In genomic region chr15:68506071-68506470, GRCh38 we compare ENCODE assay signal across 16 cellular contexts.
DNase-seq lines count a peak whose midpoint lies in the region; ATAC-seq and TF ChIP-seq lines count a peak whose summit lies in the region.
"Had no signal": no experiment of that assay in that cellular context is flagged by ENCODE, and none has a peak within 500 bp of the region (broad histone marks: within the 10 kb centered on the region; RNA-seq: fewer than 3 reads in every experiment).

No MANE protein-coding gene starts in this region.

- 94 to 95% methylated on average over 2 of the region's 2 CpGs for WGBS in lung, 2 donors

- H3K4me3 ChIP-seq in H7 (ENCODE audit: insufficient read depth, low read depth, low read length) (no peak overlapping the region), colonic mucosa (no peak overlapping the region), lung (no peak overlapping the region)
- H3K4me3 ChIP-seq: BLaER1 treated with 17β-estradiol and CSF1 and Interleukin-3, amounts not matched to agents 10 nM and 100 nM; HAP-1 had no signal

- no peak for ATAC-seq in lung (ENCODE audit: insufficient read depth, low FRiP score)
- ATAC-seq: CD8-positive, alpha-beta T cell; HepG2 had no signal

- no peaks in the 10 kb centered on the region for H3K36me3 ChIP-seq in H7 (replicated peaks; ENCODE audit: control insufficient read depth, insufficient read depth, low read length)
- H3K36me3 ChIP-seq in colonic mucosa = no peaks in the 10 kb centered on the region
- no peaks in the 10 kb centered on the region for H3K36me3 ChIP-seq in lung (ENCODE audit: control insufficient read depth in 2 of 2, insufficient read depth in 2 of 2, low read length in 2 of 2)
- H3K36me3 ChIP-seq: BLaER1 treated with 17β-estradiol and CSF1 and Interleukin-3, amounts not matched to agents 10 nM and 100 nM; HAP-1 had no signal

- no peaks in the 10 kb centered on the region for H3K27me3 Mint-ChIP-seq in osteocyte (ENCODE audit: unreplicated experiment)

- H3K4me1 Mint-ChIP-seq in osteocyte (ENCODE audit: unreplicated experiment) = peaks cover 32% of the 10 kb centered on the region
- H3K4me1 Mint-ChIP-seq: B cell had no signal

- H3K9me3 ChIP-seq in colonic mucosa (no peaks in the 10 kb centered on the region), lung (ENCODE audit: control insufficient read depth in 2 of 2, insufficient read depth in 1 of 2, low read length in 1 of 2) (peaks cover 0 to 2% of the 10 kb centered on the region in 2 donors)
- H3K9me3 ChIP-seq: BLaER1 treated with 17β-estradiol and CSF1 and Interleukin-3, amounts not matched to agents 10 nM and 100 nM; HAP-1 had no signal

- TF ChIP-seq CTCF in colonic mucosa (IDR thresholded peaks at IDR 0.05) = no peak
- TF ChIP-seq CTCF in lung (IDR thresholded peaks at IDR 0.05; ENCODE audit: control extremely low read depth, extremely low read depth) = no peak
- no peak for TF ChIP-seq CTCF in osteocyte (IDR thresholded peaks at IDR 0.05)

- H3K4me1 ChIP-seq in colonic mucosa (no peaks in the 10 kb centered on the region), lung (ENCODE audit: control insufficient read depth in 2 of 2, insufficient read depth in 2 of 2, low read length in 2 of 2) (no peaks in the 10 kb centered on the region)
- H3K4me1 ChIP-seq: HAP-1 had no signal

- DNase-seq in H7 (peak; percentile 20), colonic mucosa (peak; percentile 8), lung (ENCODE audit: low spot score) (peak; percentile 24), osteocyte (ENCODE audit: extremely low spot score, unreplicated experiment) (peak; percentile 57), iPS-NIHi11 (ENCODE audit: low spot score) (no peak), T-helper 1 cell (no peak), SKM-1 (lab: John Stamatoyannopoulos, UW; ENCODE audit: unreplicated experiment) (no peak)
- DNase-seq: Calu3; CD8-positive, alpha-beta T cell; DMS79 treated with DMSO at 0.1 percent for 48 hours; GF-D8; GOT3 had no signal

- no peak overlapping the region for H3K27ac Mint-ChIP-seq in osteocyte (ENCODE audit: unreplicated experiment)
- H3K27ac Mint-ChIP-seq: B cell; CD8-positive, alpha-beta T cell had no signal

- no peaks in the 10 kb centered on the region for H3K27me3 ChIP-seq in H7 (ENCODE audit: control insufficient read depth, insufficient read depth, low read length)
- H3K27me3 ChIP-seq in colonic mucosa = no peaks in the 10 kb centered on the region
- H3K27me3 ChIP-seq in lung (ENCODE audit: control insufficient read depth, insufficient read depth) = no peaks in the 10 kb centered on the region
- H3K27me3 ChIP-seq: BLaER1 treated with 17β-estradiol and CSF1 and Interleukin-3, amounts not matched to agents 10 nM and 100 nM had no signal

- H3K27ac ChIP-seq in colonic mucosa = no peak overlapping the region
- H3K27ac ChIP-seq in lung (ENCODE audit: low read depth in 1 of 2, low read length in 1 of 2) = no peak overlapping the region
- H3K27ac ChIP-seq: BLaER1 treated with 17β-estradiol and CSF1 and Interleukin-3, amounts not matched to agents 10 nM and 100 nM had no signal

- no peaks in the 10 kb centered on the region for H3K36me3 Mint-ChIP-seq in osteocyte (ENCODE audit: unreplicated experiment)
- H3K36me3 Mint-ChIP-seq: CD8-positive, alpha-beta T cell had no signal

- no peak overlapping the region for H3K9ac ChIP-seq in colonic mucosa (ENCODE audit: low read depth in 2 of 2, low read length in 2 of 2)
- H3K9ac ChIP-seq: BLaER1 treated with 17β-estradiol and CSF1 and Interleukin-3, amounts not matched to agents 10 nM and 100 nM had no signal

- H3K9me3 Mint-ChIP-seq in osteocyte (ENCODE audit: unreplicated experiment) = no peaks in the 10 kb centered on the region
- H3K9me3 Mint-ChIP-seq: CD8-positive, alpha-beta T cell had no signal

- no peak overlapping the region for H3K4me3 Mint-ChIP-seq in osteocyte (ENCODE audit: unreplicated experiment)
- H3K4me3 Mint-ChIP-seq: B cell; CD8-positive, alpha-beta T cell had no signal

- intact Hi-C loops in colonic mucosa (cut with DNase I) = no loop called here

Comparison
In these comparisons a context has a peak if more than half of its experiments do, and no peak if none do; other contexts are left out.
1. DNase-seq: peak in H7 (single experiment), colonic mucosa (single experiment), lung (single experiment) and osteocyte (single experiment); none in iPS-NIHi11 (single experiment), T-helper 1 cell (0 of 5) and SKM-1 (single experiment).